7 cellular contexts compared by ENCODE assay signal in genomic region chr5:95861221-95861857, GRCh38. TPM values are rescaled to one million over a fixed set of nuclear protein-coding genes. Genes with fewer than 3 reads are reported as not detected.
DNase-seq lines count a peak whose midpoint lies in the region; ATAC-seq, FAIRE-seq and TF ChIP-seq lines count a peak whose summit lies in the region.

No MANE protein-coding gene starts in this region.

- H3K4me3 ChIP-seq in GM08714 (ENCODE audit: low read length) (peak overlapping the region; percentile 44; the same call in 1 of the 2 replicates), liver (ENCODE audit: low read depth in 1 of 3, low read length in 3 of 3) (no peak overlapping the region), kidney (ENCODE audit: low read length in 2 of 2) (no peak overlapping the region)

- WGBS in liver, result 23% methylated on average over 14 of the region's 14 CpGs

- no peaks in the 10 kb centered on the region for H3K27me3 ChIP-seq in liver (ENCODE audit: control insufficient read depth in 4 of 4, insufficient read depth in 4 of 4, low read length in 3 of 4)

- intact Hi-C loops in kidney (cut with DNase I), result no loop called here

- TF ChIP-seq RAD21 in liver (IDR thresholded peaks at IDR 0.05), result peak; percentile 52 to 59

- peak overlapping the region; percentile 91 to 97 for H3K27ac ChIP-seq in liver (ENCODE audit: low read depth in 1 of 2, low read length in 2 of 2)
- peak overlapping the region in 1 of 2 donors; percentile 23 for H3K27ac ChIP-seq in kidney (ENCODE audit: low read depth in 2 of 2, low read length in 2 of 2)

- TF ChIP-seq CTCF in liver (IDR thresholded peaks at IDR 0.05; ENCODE audit: low read depth, low read length, missing input control) (no peak), kidney (IDR thresholded peaks at IDR 0.05; ENCODE audit: borderline replicate concordance, extremely low read depth, insufficient read depth) (no peak)

- peak; percentile 27 for DNase-seq in NCI-H2196 (lab: John Stamatoyannopoulos, UW; ENCODE audit: unreplicated experiment)
- peak; percentile 59 for DNase-seq in astrocyte of the hippocampus (ENCODE audit: low read depth, low spot score)
- DNase-seq in urothelium cell line (ENCODE audit: low spot score), result peak; percentile 68
- no peak for DNase-seq in kidney

- H3K9ac ChIP-seq in liver (ENCODE audit: low read depth in 1 of 2, low read length in 2 of 2) (peak overlapping the region in 1 of 2 donors; percentile 87), kidney (ENCODE audit: low read length in 2 of 2) (no peak overlapping the region)

- peaks cover 7 to 49% (median 23%) of the 10 kb centered on the region in 4 donors for H3K4me1 ChIP-seq in liver (ENCODE audit: control insufficient read depth in 4 of 4, insufficient read depth in 4 of 4, low read length in 3 of 4)
- peaks cover 18 to 22% of the 10 kb centered on the region in 2 donors for H3K4me1 ChIP-seq in kidney (ENCODE audit: control insufficient read depth in 1 of 2, insufficient read depth in 1 of 2, low read depth in 1 of 2, low read length in 2 of 2)

- H3K9me3 ChIP-seq in liver (ENCODE audit: control insufficient read depth in 4 of 4, low read length in 3 of 4) (no peaks in the 10 kb centered on the region), kidney (ENCODE audit: control insufficient read depth in 1 of 2, low read length in 2 of 2) (no peaks in the 10 kb centered on the region)

- ATAC-seq in GM21529 (IDR thresholded peaks at IDR 0.05; ENCODE audit: unreplicated experiment), result no peak

- no peaks in the 10 kb centered on the region for H3K36me3 ChIP-seq in liver (ENCODE audit: control insufficient read depth in 4 of 4, insufficient read depth in 3 of 4, low read depth in 1 of 4, low read length in 3 of 4)
- no peaks in the 10 kb centered on the region for H3K36me3 ChIP-seq in kidney (ENCODE audit: control insufficient read depth in 1 of 2, insufficient read depth in 2 of 2, low read length in 2 of 2)

- FAIRE-seq in urothelium cell line (lab: Jason Lieb, UNC) (no peak), kidney (lab: Jason Lieb, UNC) (no peak)

TF ChIP-seq in liver, 16 proteins besides CTCF, POLR2A, EP300 and RAD21:
- TF ChIP-seq ATF3 (IDR thresholded peaks at IDR 0.05) (no peak), TAF1 (conservative IDR thresholded peaks at IDR 0.05) (no peak), GABPA (IDR thresholded peaks at IDR 0.05 in 1 of 2, conservative IDR thresholded peaks at IDR 0.05 in 1 of 2) (no peak), FOXA1 (IDR thresholded peaks at IDR 0.05) (peak; percentile 13), JUND (IDR thresholded peaks at IDR 0.05) (peak in 1 of 2 donors; percentile 71), ZBTB33 (IDR thresholded peaks at IDR 0.05) (peak; percentile 69), HNF4G (IDR thresholded peaks at IDR 0.05) (no peak), NR2F2 (IDR thresholded peaks at IDR 0.05) (no peak), YY1 (IDR thresholded peaks at IDR 0.05) (peak; percentile 97), FOXA2 (IDR thresholded peaks at IDR 0.05) (no peak), HNF4A (conservative IDR thresholded peaks at IDR 0.05) (peak; percentile 35 to 65), SP1 (IDR thresholded peaks at IDR 0.05) (peak; percentile 61), RXRA (IDR thresholded peaks at IDR 0.05) (peak; percentile 20 to 77), EGR1 (IDR thresholded peaks at IDR 0.05; ENCODE audit: low read depth in 2 of 2) (peak in 1 of 2 donors; percentile 38)
- TF ChIP-seq, protein P1, sequence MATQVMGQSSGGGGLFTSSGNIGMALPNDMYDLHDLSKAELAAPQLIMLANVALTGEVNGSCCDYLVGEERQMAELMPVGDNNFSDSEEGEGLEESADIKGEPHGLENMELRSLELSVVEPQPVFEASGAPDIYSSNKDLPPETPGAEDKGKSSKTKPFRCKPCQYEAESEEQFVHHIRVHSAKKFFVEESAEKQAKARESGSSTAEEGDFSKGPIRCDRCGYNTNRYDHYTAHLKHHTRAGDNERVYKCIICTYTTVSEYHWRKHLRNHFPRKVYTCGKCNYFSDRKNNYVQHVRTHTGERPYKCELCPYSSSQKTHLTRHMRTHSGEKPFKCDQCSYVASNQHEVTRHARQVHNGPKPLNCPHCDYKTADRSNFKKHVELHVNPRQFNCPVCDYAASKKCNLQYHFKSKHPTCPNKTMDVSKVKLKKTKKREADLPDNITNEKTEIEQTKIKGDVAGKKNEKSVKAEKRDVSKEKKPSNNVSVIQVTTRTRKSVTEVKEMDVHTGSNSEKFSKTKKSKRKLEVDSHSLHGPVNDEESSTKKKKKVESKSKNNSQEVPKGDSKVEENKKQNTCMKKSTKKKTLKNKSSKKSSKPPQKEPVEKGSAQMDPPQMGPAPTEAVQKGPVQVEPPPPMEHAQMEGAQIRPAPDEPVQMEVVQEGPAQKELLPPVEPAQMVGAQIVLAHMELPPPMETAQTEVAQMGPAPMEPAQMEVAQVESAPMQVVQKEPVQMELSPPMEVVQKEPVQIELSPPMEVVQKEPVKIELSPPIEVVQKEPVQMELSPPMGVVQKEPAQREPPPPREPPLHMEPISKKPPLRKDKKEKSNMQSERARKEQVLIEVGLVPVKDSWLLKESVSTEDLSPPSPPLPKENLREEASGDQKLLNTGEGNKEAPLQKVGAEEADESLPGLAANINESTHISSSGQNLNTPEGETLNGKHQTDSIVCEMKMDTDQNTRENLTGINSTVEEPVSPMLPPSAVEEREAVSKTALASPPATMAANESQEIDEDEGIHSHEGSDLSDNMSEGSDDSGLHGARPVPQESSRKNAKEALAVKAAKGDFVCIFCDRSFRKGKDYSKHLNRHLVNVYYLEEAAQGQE (IDR thresholded peaks at IDR 0.05), result peak; percentile 84
- TF ChIP-seq, protein P2, sequence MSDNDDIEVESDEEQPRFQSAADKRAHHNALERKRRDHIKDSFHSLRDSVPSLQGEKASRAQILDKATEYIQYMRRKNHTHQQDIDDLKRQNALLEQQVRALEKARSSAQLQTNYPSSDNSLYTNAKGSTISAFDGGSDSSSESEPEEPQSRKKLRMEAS (IDR thresholded peaks at IDR 0.05), result peak; percentile 86
TF ChIP-seq in liver: peak in this region for 10.

RNA-seq across cellular contexts. Expression of gene GLRX, which starts 38.8 kb away (rescaled TPM):
- total RNA-seq in liver (10 to 100 TPM; 48.2 to 61.8 TPM), kidney (57.4 TPM)
- polyA plus RNA-seq in liver (100 to 1,000 TPM; 152 to 187 TPM), kidney (ENCODE audit: insufficient read depth, low read depth, low replicate concordance) (324 TPM)
